Comparison of ENCODE assay signal across 8 cellular contexts in the genomic region with DNA sequence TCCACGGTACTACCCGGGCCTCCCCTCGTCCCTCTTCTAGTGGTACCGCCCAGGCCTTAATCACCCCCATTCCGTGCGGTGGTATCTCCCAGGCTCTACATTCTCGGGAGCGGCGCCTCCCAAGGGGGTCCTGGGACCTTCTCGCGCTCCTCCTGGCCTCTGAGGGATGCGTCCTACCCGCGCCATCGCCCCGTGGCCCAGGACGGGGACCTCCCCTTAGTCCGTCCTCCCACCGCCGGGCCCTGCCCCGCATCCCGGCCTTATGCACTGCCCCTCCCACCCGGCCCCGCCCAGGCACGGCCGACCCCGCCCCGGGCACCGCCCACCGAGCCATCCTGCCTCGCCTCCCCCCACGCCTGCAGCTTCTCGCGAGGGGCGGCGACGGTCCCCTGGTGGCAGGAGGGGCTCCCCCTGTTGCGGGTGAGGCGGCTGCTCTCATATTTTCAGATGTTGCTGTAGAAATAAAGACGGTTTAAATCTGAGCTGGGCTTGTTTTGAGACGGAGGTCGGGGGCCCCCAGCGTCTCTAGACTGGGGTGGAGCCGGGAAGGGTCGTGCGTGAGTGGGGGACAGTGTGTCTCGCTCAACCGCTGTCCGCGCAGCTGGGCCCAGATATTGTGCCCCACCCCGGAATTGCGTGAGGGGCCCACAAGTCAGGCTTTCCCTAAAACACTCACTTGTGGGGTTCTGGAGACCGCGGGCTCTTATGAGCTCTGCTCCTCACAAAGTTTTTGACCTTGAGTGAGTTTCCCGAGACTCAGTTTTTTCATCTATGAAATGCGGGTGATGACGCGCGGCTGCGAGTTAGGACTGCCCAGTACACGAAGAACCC. TPM values are rescaled to one million over a fixed set of nuclear protein-coding genes. Genes with fewer than 3 reads are reported as not detected.
DNase-seq lines count a peak whose midpoint lies in the region; ATAC-seq and TF ChIP-seq lines count a peak whose summit lies in the region.

No MANE protein-coding gene starts in this region.

- H3K27me3 ChIP-seq in RWPE2 (ENCODE audit: insufficient read depth, poor library complexity, severe bottlenecking): no peaks in the 10 kb centered on the region
- H3K27me3 ChIP-seq in neural progenitor cell: no peaks in the 10 kb centered on the region
- H3K27me3 ChIP-seq in stomach: no peaks in the 10 kb centered on the region

- in situ Hi-C loops in Caki2 (cut with HindIII; ENCODE audit: low pct_unique_long_range_greater_than_20kb, low sequenced_read_pairs): no loop called here

- peak in 2 of 4 donors; percentile 34 to 37 for TF ChIP-seq POLR2A in stomach (IDR thresholded peaks at IDR 0.05)

- H3K4me2 ChIP-seq in neural progenitor cell: peak overlapping the region; percentile 93

- H3K4me1 ChIP-seq in RWPE2 (ENCODE audit: insufficient read depth, poor library complexity, severe bottlenecking) (no peaks in the 10 kb centered on the region), neural progenitor cell (peaks cover 12% of the 10 kb centered on the region), stomach (peaks cover 16 to 54% (median 45%) of the 10 kb centered on the region in 4 donors)

- peak overlapping the region; percentile 97 for H3K4me3 Mint-ChIP-seq in neural progenitor cell

- H3K9ac ChIP-seq in neural progenitor cell: no peak overlapping the region

- peak overlapping the region; percentile 94 for H3K27ac Mint-ChIP-seq in neural progenitor cell

- peaks cover 34% of the 10 kb centered on the region for H3F3A ChIP-seq in neural progenitor cell (ENCODE audit: low read depth)

- DNase-seq in Caki2 (ENCODE audit: low read depth) (peak; percentile 67), HUDEP-2 (lab: John Stamatoyannopoulos, UW; ENCODE audit: unreplicated experiment in 76 of 76) (peak in 72 of 76 experiments; percentile 14 to 86 (median 72)), RWPE2 (ENCODE audit: low spot score) (peak; percentile 84), activated gamma-delta T cell treated with Interleukin-2 at 50 U/mL for 16 hours (peak; percentile 84), foreskin fibroblast (peak; percentile 87 to 96), neural progenitor cell (ENCODE audit: low spot score) (peak; percentile 93), stomach (peak; percentile 89)

- H3K27me3 Mint-ChIP-seq in neural progenitor cell (ENCODE audit: insufficient read depth, low read depth): peaks cover 13% of the 10 kb centered on the region

- WGBS in stomach, 5 donors: 0 to 1% (median 0%) methylated on average over 29 to 61 of the region's 61 CpGs

- peak overlapping the region; percentile 3 for H2AFZ ChIP-seq in neural progenitor cell (replicated peaks)

- H3K9me3 Mint-ChIP-seq in neural progenitor cell: no peaks in the 10 kb centered on the region

- H3K79me2 ChIP-seq in neural progenitor cell (ENCODE audit: low read depth): peaks cover 25% of the 10 kb centered on the region

- peaks cover 42% of the 10 kb centered on the region for H4K20me1 ChIP-seq in neural progenitor cell (ENCODE audit: low read depth)

- H3K27ac ChIP-seq in RWPE2 (ENCODE audit: poor library complexity, severe bottlenecking) (peak overlapping the region; percentile 82), neural progenitor cell (no peak overlapping the region), stomach (peak overlapping the region; percentile 90 to 98 (median 98))

- intact Hi-C loops in stomach (cut with DNase I; ENCODE audit: low total_unique reads): no loop called here

- peaks cover 45% of the 10 kb centered on the region for H3K36me3 ChIP-seq in RWPE2 (ENCODE audit: low read depth)
- no peaks in the 10 kb centered on the region for H3K36me3 ChIP-seq in neural progenitor cell
- H3K36me3 ChIP-seq in stomach: peaks cover 22 to 58% (median 54%) of the 10 kb centered on the region in 4 donors

- H3K9me3 ChIP-seq in RWPE2 (ENCODE audit: severe bottlenecking) (no peaks in the 10 kb centered on the region), neural progenitor cell (ENCODE audit: low read depth) (no peaks in the 10 kb centered on the region), stomach (no peaks in the 10 kb centered on the region)

- no peak for TF ChIP-seq EP300 in stomach (IDR thresholded peaks at IDR 0.05)

- ATAC-seq in GM19468 (IDR thresholded peaks at IDR 0.05; ENCODE audit: extremely low read depth, unreplicated experiment): peak; percentile 10
- ATAC-seq in RWPE2 (ENCODE audit: low read depth): peak; percentile 66

- H3K4me3 ChIP-seq in RWPE2 (ENCODE audit: severe bottlenecking): peak overlapping the region; percentile 52
- H3K4me3 ChIP-seq in foreskin fibroblast (ENCODE audit: low read depth in 1 of 2, low read length in 2 of 2): peak overlapping the region; percentile 73 to 75
- H3K4me3 ChIP-seq in neural progenitor cell: peak overlapping the region; percentile 76
- peak overlapping the region; percentile 72 to 81 (median 78) for H3K4me3 ChIP-seq in stomach

- peaks cover 19% of the 10 kb centered on the region for H3K4me1 Mint-ChIP-seq in neural progenitor cell

- peak; percentile 18 for TF ChIP-seq CTCF in RWPE2 (IDR thresholded peaks at IDR 0.05; ENCODE audit: poor library complexity, severe bottlenecking)
- TF ChIP-seq CTCF in foreskin fibroblast (IDR thresholded peaks at IDR 0.05; ENCODE audit: low read depth, low read length): no peak
- TF ChIP-seq CTCF in neural progenitor cell (IDR thresholded peaks at IDR 0.05): peak; percentile 23
- no peak for TF ChIP-seq CTCF in stomach (IDR thresholded peaks at IDR 0.05)

- peaks cover 16% of the 10 kb centered on the region for H3K36me3 Mint-ChIP-seq in neural progenitor cell

RNA-seq across cellular contexts. Expression of gene RAB1B, which starts 0.8 kb away (rescaled TPM):
- 55.4 and 56.1 TPM in 2 replicates for total RNA-seq in Caki2 (2014; rRNA removed; shearing (Covaris generic); ENCODE audit: low replicate concordance)
- 54.0 and 85.5 TPM in 2 replicates for total RNA-seq in neural progenitor cell (ENCODE audit: low replicate concordance)
- 10 to 100 TPM; 19.3 to 93.6 (median 36.7) TPM for total RNA-seq in stomach
- polyA plus RNA-seq in stomach: 100 to 1,000 TPM in 2 of 3 donors, 10 to 100 TPM in 1; 98.0 to 170 (median 168) TPM

RNA-seq across cellular contexts. Expression of gene KLC2, which starts 10.1 kb away (rescaled TPM):
- 23.9 and 41.1 TPM in 2 replicates for total RNA-seq in Caki2 (2014; rRNA removed; shearing (Covaris generic); ENCODE audit: low replicate concordance)
- total RNA-seq in neural progenitor cell (ENCODE audit: low replicate concordance) (10.6 and 38.2 TPM in 2 replicates), stomach (10 to 100 TPM in 3 of 5 donors, 1 to 10 TPM in 2; 2.9 to 94.2 (median 12.6) TPM)
- 10 to 100 TPM in 2 of 3 donors, 1 to 10 TPM in 1; 7.5 to 19.5 (median 10.7) TPM for polyA plus RNA-seq in stomach

RNA-seq across cellular contexts. Expression of gene CNIH2, which starts 10.4 kb away (rescaled TPM):
- 0.61 TPM in 1 of 2 replicates, not detected in the other for total RNA-seq in Caki2 (2014; rRNA removed; shearing (Covaris generic); ENCODE audit: low replicate concordance)
- total RNA-seq in neural progenitor cell (ENCODE audit: low replicate concordance) (5.6 and 5.7 TPM in 2 replicates), stomach (not detected)
- 1 to 10 TPM in 1 of 3 donors, under 1 TPM in 2; 0.50 to 1.5 (median 0.80) TPM for polyA plus RNA-seq in stomach

RNA-seq across cellular contexts. Expression of gene YIF1A, which starts 21.3 kb away (rescaled TPM):
- total RNA-seq in Caki2 (2014; rRNA removed; shearing (Covaris generic); ENCODE audit: low replicate concordance): 114 and 188 TPM in 2 replicates
- total RNA-seq in neural progenitor cell (ENCODE audit: low replicate concordance) (19.0 and 41.0 TPM in 2 replicates), stomach (100 to 1,000 TPM in 1 of 5 donors, 10 to 100 TPM in 4; 11.6 to 122 (median 41.9) TPM)
- 10 to 100 TPM; 67.1 to 88.1 (median 87.7) TPM for polyA plus RNA-seq in stomach

RNA-seq across cellular contexts. Expression of gene TMEM151A, which starts 24.1 kb away (rescaled TPM):
- total RNA-seq in Caki2 (2014; rRNA removed; shearing (Covaris generic); ENCODE audit: low replicate concordance): not detected in 2 replicates
- total RNA-seq in neural progenitor cell (ENCODE audit: low replicate concordance) (0.03 TPM in 1 of 2 replicates, not detected in the other), stomach (10 to 100 TPM in 2 of 5 donors, 1 to 10 TPM in 1, not detected in 2; 2.8 to 19.6 (median 18.3) TPM)
- 1 to 10 TPM in 2 of 3 donors, under 1 TPM in 1; 0.46 to 2.8 (median 2.4) TPM for polyA plus RNA-seq in stomach

Comparison
In these comparisons a context has a peak if more than half of its experiments do, and no peak if none do; other contexts are left out.
1. CTCF ChIP-seq: peak in RWPE2 (single experiment) and neural progenitor cell (single experiment); none in foreskin fibroblast (single experiment) and stomach (0 of 7).
2. Peak in every context shown above with its lines, with median percentiles within 50 percentile points of each other: DNase-seq and H3K4me3 ChIP-seq.